8 cellular contexts compared by ENCODE assay signal in genomic region chr2:110434565-110434964, GRCh38. TPM values are rescaled to one million over a fixed set of nuclear protein-coding genes. Genes with fewer than 3 reads are reported as not detected.
DNase-seq lines count a peak whose midpoint lies in the region; ATAC-seq and TF ChIP-seq lines count a peak whose summit lies in the region.
"Not testable (repeated sequence)": the region's sequence is repeated elsewhere in the genome, so short reads cannot be mapped to it uniquely, and the experiment has no call there.
"Had no signal": no experiment of that assay in that cellular context is flagged by ENCODE, and none has a peak within 500 bp of the region (broad histone marks: within the 10 kb centered on the region; RNA-seq: fewer than 3 reads in every experiment).

No MANE protein-coding gene starts in this region.

- H3K4me3 Mint-ChIP-seq in GM23338, WTC11: not testable (repeated sequence)

- not testable (repeated sequence) for H3K9me3 ChIP-seq in PC-3 (ENCODE audit: low read length); right lobe of liver

- H3K4me1 ChIP-seq in GM23338 (ENCODE audit: insufficient read depth); PC-3 (ENCODE audit: insufficient read depth, low read length); right lobe of liver: not testable (repeated sequence)

- H4K20me1 ChIP-seq in GM23338 (replicated peaks; ENCODE audit: insufficient read depth); PC-3 (ENCODE audit: low read length): not testable (repeated sequence)

- not testable (repeated sequence) for H3K4me1 Mint-ChIP-seq in GM23338, WTC11

- not testable (repeated sequence) for H3K9ac ChIP-seq in PC-3 (ENCODE audit: low read length)

- CTCF ChIA-PET in PC-3 (lab: Charles Lee); WTC11 (lab: Charles Lee): not testable (repeated sequence)

- not testable (repeated sequence) for BruUV-seq in PC-3 (replicated peaks; lab: Mats Ljungman, UMichigan)

- ATAC-seq in GM23338: peak; percentile 59
- ATAC-seq in PC-3: peak; percentile 37
- ATAC-seq in WTC11: peak; percentile 69
- peak; percentile 68 for ATAC-seq in left lobe of liver
- ATAC-seq in right lobe of liver: peak; percentile 35 to 85 (median 50)

- H3K79me2 ChIP-seq in GM23338 (replicated peaks; ENCODE audit: insufficient read depth); PC-3 (ENCODE audit: low read length): not testable (repeated sequence)

- H3K9me3 Mint-ChIP-seq in GM23338, WTC11: not testable (repeated sequence)

- not testable (repeated sequence) for H2AFZ ChIP-seq in GM23338; PC-3 (ENCODE audit: low read length)

- intact Hi-C loops in PC-3 (cut with micrococcal nuclease); right lobe of liver (cut with DNase I): not testable (repeated sequence)

- not testable (repeated sequence) for H3K27ac Mint-ChIP-seq in GM23338, WTC11

- not testable (repeated sequence) for H3K9me2 ChIP-seq in GM23338 (ENCODE audit: insufficient read depth); PC-3 (replicated peaks; ENCODE audit: low read length)

- H3K27me3 Mint-ChIP-seq in GM23338 (ENCODE audit: insufficient read depth, low read depth, poor library complexity); WTC11 (ENCODE audit: low read depth): not testable (repeated sequence)

- H3K36me3 ChIP-seq in GM23338 (ENCODE audit: insufficient read depth); PC-3 (ENCODE audit: low read depth, low read length); right lobe of liver: not testable (repeated sequence)

- TF ChIP-seq POLR2A in right lobe of liver (IDR thresholded peaks at IDR 0.05): not testable (repeated sequence)

- POLR2A ChIA-PET in PC-3 (lab: Charles Lee; ENCODE audit: unreplicated experiment); WTC11 (lab: Charles Lee): not testable (repeated sequence)

- H3F3A ChIP-seq in GM23338 (replicated peaks; ENCODE audit: low read depth); PC-3 (ENCODE audit: low read length, unreplicated experiment): not testable (repeated sequence)

- not testable (repeated sequence) for H3K27me3 ChIP-seq in GM23338 (ENCODE audit: insufficient read depth); PC-3 (ENCODE audit: low read length); right lobe of liver

- not testable (repeated sequence) for H3K27ac ChIP-seq in GM23338 (ENCODE audit: low read depth); PC-3 (ENCODE audit: low read length); right lobe of liver

- not testable (repeated sequence) for TF ChIP-seq CTCF in GM23338 (conservative IDR thresholded peaks at IDR 0.05; ENCODE audit: low read depth in 2 of 2); PC-3 (conservative IDR thresholded peaks at IDR 0.05; ENCODE audit: low read depth, low read length); WTC11 (IDR thresholded peaks at IDR 0.05); right lobe of liver (IDR thresholded peaks at IDR 0.05)

- not testable (repeated sequence) for H3K36me3 Mint-ChIP-seq in GM23338 (ENCODE audit: low read depth); WTC11

- no CpG with 5 or more reads among the region's 6 CpGs for WGBS in right lobe of liver (ENCODE audit: insufficient coverage, low coverage, low lambda C conversion rate, missing lambda C conversion rate)

- H3K4me2 ChIP-seq in GM23338; PC-3 (ENCODE audit: low read length): not testable (repeated sequence)

- not testable (repeated sequence) for H3K4me3 ChIP-seq in GM23338; PC-3 (ENCODE audit: low read length); right lobe of liver

- DNase-seq in GM23338 (ENCODE audit: low spot score); PC-3; WTC11 (ENCODE audit: low spot score); left lobe of liver (ENCODE audit: low spot score); right lobe of liver: not testable (repeated sequence)

RNA-seq across cellular contexts. Expression of gene LIMS4, which starts 38.1 kb away (rescaled TPM):
- not detected in 2 replicates for total RNA-seq in GM23338 (2014; rRNA removed; shearing (Covaris generic))
- polyA plus RNA-seq in GM23338 (2016; fragmentation: Nextera tagmentation; extraction: Ambion mirVana): 0.15 and 0.19 TPM in 2 replicates
- total RNA-seq in PC-3 (2014; rRNA removed): 0.33 TPM in 1 of 2 replicates, not detected in the other
- 1.1 TPM in 2 of 3 replicates, not detected in the other for total RNA-seq in WTC11 (2021)
- total RNA-seq in left lobe of liver: not detected
- total RNA-seq in right lobe of liver: under 1 TPM in 1 of 6 experiments, not detected in 5; 0.30 TPM
- total RNA-seq: Calu3; CD4-positive, alpha-beta T cell; CD8-positive, alpha-beta T cell had no signal
